ENCODE assay signal across 20 cellular contexts in genomic region chr10:17713133-17713532, GRCh38. TPM values are rescaled to one million over a fixed set of nuclear protein-coding genes. Genes with fewer than 3 reads are reported as not detected.
A peak's percentile ranks its signal among the peaks of the same experiment; 100 is the strongest.
DNase-seq lines count a peak whose midpoint lies in the region; ATAC-seq and TF ChIP-seq lines count a peak whose summit lies in the region.
"Had no signal": no experiment of that assay in that cellular context is flagged by ENCODE, and none has a peak within 500 bp of the region (broad histone marks: within the 10 kb centered on the region; RNA-seq: fewer than 3 reads in every experiment).

No MANE protein-coding gene starts in this region.

- TF ChIP-seq CTCF in SK-N-SH (IDR thresholded peaks at IDR 0.05) (no peak), GM10248 (IDR thresholded peaks at IDR 0.05; ENCODE audit: control extremely low read depth, extremely low read depth, low read depth, missing control alignments) (no peak)

- 74% methylated on average over 8 of the region's 8 CpGs for WGBS in SK-N-SH (ENCODE audit: low lambda C conversion rate)
- 72% methylated on average over 8 of the region's 8 CpGs for WGBS in mesodermal cell (ENCODE audit: insufficient coverage in 2 of 2), 2 experiments

- no peak overlapping the region for H3K4me2 ChIP-seq in SK-N-SH

- peak overlapping the region in 1 of 2 experiments; percentile 34; a peak in 2 of 4 replicates for H3K4me3 ChIP-seq in SK-N-SH (ENCODE audit: low read depth in 2 of 2, low read length in 1 of 2)
- H3K4me3 ChIP-seq in endocrine pancreas (ENCODE audit: control insufficient read depth, insufficient read depth, low read length), result peak overlapping the region; percentile 77
- no peak overlapping the region for H3K4me3 ChIP-seq in mesodermal cell (ENCODE audit: extremely low read depth, insufficient read depth, low read length, poor library complexity, severe bottlenecking)
- H3K4me3 ChIP-seq: body of pancreas, GM12878, ovary, SJSA1 had no signal

- H3K9me2 ChIP-seq in SK-N-SH, result no peaks in the 10 kb centered on the region

- H3K27ac ChIP-seq in SK-N-SH (ENCODE audit: low read depth in 2 of 2, low read length in 1 of 2), result no peak overlapping the region
- H3K27ac ChIP-seq in mesodermal cell (ENCODE audit: low read depth, low read length, severe bottlenecking), result peak overlapping the region; percentile 51
- H3K27ac ChIP-seq in substantia nigra (ENCODE audit: low read depth, low read length, poor library complexity, severe bottlenecking), result peak overlapping the region; percentile 54
- H3K27ac ChIP-seq: 22Rv1, body of pancreas, ovary, SJSA1 had no signal

- H3K4me1 ChIP-seq in SK-N-SH (ENCODE audit: control insufficient read depth in 1 of 2, insufficient read depth in 2 of 2, low read depth in 1 of 2, low read length in 1 of 2), result peaks cover 0 to 2% of the 10 kb centered on the region in 2 experiments; a peak in 1 of 4 replicates
- H3K4me1 ChIP-seq in endocrine pancreas (ENCODE audit: control insufficient read depth, insufficient read depth, low read length), result no peaks in the 10 kb centered on the region
- no peaks in the 10 kb centered on the region for H3K4me1 ChIP-seq in mesodermal cell (ENCODE audit: control insufficient read depth, insufficient read depth, low read length, poor library complexity, severe bottlenecking)
- H3K4me1 ChIP-seq: body of pancreas, SJSA1 had no signal

- CTCF ChIA-PET in SK-N-SH (lab: Yijun Ruan, JAX) (interaction anchor here (1.1 kb wide), 1 partner anchor 25 kb away, joined by 3 read pairs; no protein-coding TSS in a partner anchor), GM10248 (lab: Yijun Ruan, JAX) (interaction anchor here (1.1 kb wide), 1 partner anchor 24 kb away, joined by 3 read pairs; no protein-coding TSS in a partner anchor)

- H2AFZ ChIP-seq in SK-N-SH (ENCODE audit: low read depth), result no peak overlapping the region

- H3K36me3 ChIP-seq in SK-N-SH (replicated peaks in 1 of 2; ENCODE audit: control insufficient read depth in 1 of 2, insufficient read depth in 2 of 2, low read length in 1 of 2) (peaks cover 57 to 68% of the 10 kb centered on the region in 2 experiments), endocrine pancreas (ENCODE audit: control insufficient read depth, insufficient read depth, low read length) (no peaks in the 10 kb centered on the region), mesodermal cell (ENCODE audit: control insufficient read depth, insufficient read depth, low read length) (peaks cover 86% of the 10 kb centered on the region)
- H3K36me3 ChIP-seq: ovary had no signal

- H3K27me3 ChIP-seq in SK-N-SH (ENCODE audit: insufficient read depth), result no peaks in the 10 kb centered on the region
- H3K27me3 ChIP-seq in endocrine pancreas (ENCODE audit: control insufficient read depth, insufficient read depth, low read length), result no peaks in the 10 kb centered on the region
- H3K27me3 ChIP-seq: body of pancreas, ovary, SJSA1 had no signal

- POLR2A ChIA-PET in SK-N-SH (lab: Yijun Ruan, JAX), result no interaction called here
- POLR2A ChIA-PET in GM10248 (lab: Yijun Ruan, JAX), result no interaction called here

- peaks cover 6% of the 10 kb centered on the region for H3F3A ChIP-seq in SK-N-SH (replicated peaks; ENCODE audit: insufficient read depth)

- no peaks in the 10 kb centered on the region for H4K20me1 ChIP-seq in SK-N-SH (ENCODE audit: insufficient read depth)

- no peak for TF ChIP-seq RAD21 in SK-N-SH (IDR thresholded peaks at IDR 0.05; ENCODE audit: low read length)

- H3K9ac ChIP-seq in SK-N-SH (no peak overlapping the region), endocrine pancreas (ENCODE audit: control insufficient read depth, insufficient read depth, low read length) (peak overlapping the region; percentile 2)

- H3K9me3 ChIP-seq in SK-N-SH (no peaks in the 10 kb centered on the region), endocrine pancreas (ENCODE audit: control insufficient read depth, low read length) (no peaks in the 10 kb centered on the region), mesodermal cell (ENCODE audit: control insufficient read depth, low read length) (no peaks in the 10 kb centered on the region)
- H3K9me3 ChIP-seq: body of pancreas, ovary, SJSA1 had no signal

- TF ChIP-seq EP300 in SK-N-SH (IDR thresholded peaks at IDR 0.05; ENCODE audit: borderline replicate concordance in 1 of 2, low read depth in 1 of 2, low read length in 1 of 2), result no peak

- DNase-seq in SK-N-SH, result peak; percentile 49
- peak in 8 of 49 donors; percentile 3 to 36 (median 17) for DNase-seq in substantia nigra (lab: John Stamatoyannopoulos, UW)
- no peak for DNase-seq in H4 (ENCODE audit: low spot score)
- no peak for DNase-seq in GM10248 (ENCODE audit: extremely low spot score)
- DNase-seq: activated CD8-positive, alpha-beta T cell treated with anti-CD3 and anti-CD28 coated beads, Interleukin-2, amount 10 ng/mL, durations not matched to agents 7 days and 5 days; body of pancreas; effector CD8-positive, alpha-beta T cell; Karpas-422; mammary epithelial cell; NCI-H1436; ovary; stimulated activated naive CD8-positive, alpha-beta T cell treated with anti-CD3 and anti-CD28 coated beads, Interleukin-15, amount 100 ng/mL, for 72 hours had no signal

- ATAC-seq in SK-N-SH treated with all-trans-retinoic acid at 6 μM for 48 hours, result no peak; the same call in 2 of the 3 replicates
- ATAC-seq in GM18502 (IDR thresholded peaks at IDR 0.05; ENCODE audit: poor library complexity, unreplicated experiment), result no peak
- ATAC-seq: activated CD8-positive, alpha-beta T cell treated with anti-CD3 and anti-CD28 coated beads, Interleukin-2, amount 10 ng/mL, durations not matched to agents 7 days and 5 days; body of pancreas; GM12878; stimulated activated naive CD8-positive, alpha-beta T cell treated with anti-CD3 and anti-CD28 coated beads, Interleukin-15, amount 100 ng/mL, for 72 hours had no signal

- H3K79me2 ChIP-seq in SK-N-SH (ENCODE audit: insufficient read depth), result no peaks in the 10 kb centered on the region

TF ChIP-seq in SK-N-SH, 30 proteins besides CTCF, POLR2A, EP300 and RAD21 (continues in another document):
- TF ChIP-seq FOSL2 (IDR thresholded peaks at IDR 0.05; ENCODE audit: borderline replicate concordance, low read depth) (no peak), GATA2 (CRISPR knock-in tag; IDR thresholded peaks at IDR 0.05) (no peak), JUND (IDR thresholded peaks at IDR 0.05) (no peak), TEAD4 (IDR thresholded peaks at IDR 0.05; ENCODE audit: borderline replicate concordance, insufficient read depth) (no peak), RFX5 (IDR thresholded peaks at IDR 0.05; ENCODE audit: low read length) (no peak), RXRA (IDR thresholded peaks at IDR 0.05; ENCODE audit: borderline replicate concordance, low read depth) (no peak), MEF2A (IDR thresholded peaks at IDR 0.05; ENCODE audit: borderline replicate concordance, low read depth) (no peak), FOXM1 (IDR thresholded peaks at IDR 0.05; ENCODE audit: low read depth) (no peak), PBX3 (IDR thresholded peaks at IDR 0.05) (no peak), FOXJ3 (CRISPR knock-in tag; IDR thresholded peaks at IDR 0.05) (no peak), GABPA (IDR thresholded peaks at IDR 0.05; ENCODE audit: low read depth) (no peak)

TF ChIP-seq in SK-N-SH treated with all-trans-retinoic acid at 6 μM for 48 hours, 23 proteins besides CTCF, POLR2A, EP300 and RAD21:
- no peak for TF ChIP-seq ZNF565 (CRISPR knock-in tag; conservative IDR thresholded peaks at IDR 0.05; ENCODE audit: low read depth)
- TF ChIP-seq ZFP3 (CRISPR knock-in tag; IDR thresholded peaks at IDR 0.05), result no peak
- no peak for TF ChIP-seq ISL1 (CRISPR knock-in tag; IDR thresholded peaks at IDR 0.05)
- TF ChIP-seq ESRRG (CRISPR knock-in tag; IDR thresholded peaks at IDR 0.05), result no peak
- no peak for TF ChIP-seq PPARA (CRISPR knock-in tag; IDR thresholded peaks at IDR 0.05; ENCODE audit: borderline replicate concordance)
- TF ChIP-seq GLIS3 (CRISPR knock-in tag; IDR thresholded peaks at IDR 0.05), result no peak
- no peak for TF ChIP-seq BACH2 (CRISPR knock-in tag; IDR thresholded peaks at IDR 0.05; ENCODE audit: borderline replicate concordance)
- no peak for TF ChIP-seq RARB (CRISPR knock-in tag; IDR thresholded peaks at IDR 0.05)
- TF ChIP-seq TCF4 (CRISPR knock-in tag; IDR thresholded peaks at IDR 0.05; ENCODE audit: borderline replicate concordance), result no peak
- no peak for TF ChIP-seq TOX (CRISPR knock-in tag; IDR thresholded peaks at IDR 0.05; ENCODE audit: borderline replicate concordance)
- TF ChIP-seq ZNF8 (CRISPR knock-in tag; IDR thresholded peaks at IDR 0.05), result no peak
- TF ChIP-seq POU6F1 (CRISPR knock-in tag; IDR thresholded peaks at IDR 0.05; ENCODE audit: borderline replicate concordance, low read depth), result no peak

RNA-seq across cellular contexts. Expression of gene TMEM236, which starts 38.9 kb away (rescaled TPM):
- polyA plus RNA-seq in SK-N-SH (2012; rRNA removed), result 0.02 TPM in 1 of 2 replicates, not detected in the other
- polyA plus RNA-seq in SK-N-SH (2012; cell fraction: cytosol; rRNA removed), result 0.01 TPM in 2 replicates
- polyA plus RNA-seq in SK-N-SH (2012; cell fraction: nucleus; rRNA removed), result 0.02 and 0.05 TPM in 2 replicates
- polyA plus RNA-seq in mesodermal cell (2013, experiment 1 of 2), result 0.11 TPM
- not detected for polyA plus RNA-seq in mesodermal cell (2013, experiment 2 of 2)
- total RNA-seq in H4 (2014; rRNA removed; shearing (Covaris generic)), result 0.04 TPM in 1 of 2 replicates, not detected in the other
- total RNA-seq: GM12878 had no signal
- polyA plus RNA-seq: CD14-positive monocyte had no signal

Comparison
In these comparisons a context has a peak if more than half of its experiments do, and no peak if none do; other contexts are left out.
1. H3K27ac ChIP-seq: peak in mesodermal cell (single experiment) and substantia nigra (single experiment); none in SK-N-SH (0 of 2).